19 cellular contexts compared by ENCODE assay signal in the genomic region with DNA sequence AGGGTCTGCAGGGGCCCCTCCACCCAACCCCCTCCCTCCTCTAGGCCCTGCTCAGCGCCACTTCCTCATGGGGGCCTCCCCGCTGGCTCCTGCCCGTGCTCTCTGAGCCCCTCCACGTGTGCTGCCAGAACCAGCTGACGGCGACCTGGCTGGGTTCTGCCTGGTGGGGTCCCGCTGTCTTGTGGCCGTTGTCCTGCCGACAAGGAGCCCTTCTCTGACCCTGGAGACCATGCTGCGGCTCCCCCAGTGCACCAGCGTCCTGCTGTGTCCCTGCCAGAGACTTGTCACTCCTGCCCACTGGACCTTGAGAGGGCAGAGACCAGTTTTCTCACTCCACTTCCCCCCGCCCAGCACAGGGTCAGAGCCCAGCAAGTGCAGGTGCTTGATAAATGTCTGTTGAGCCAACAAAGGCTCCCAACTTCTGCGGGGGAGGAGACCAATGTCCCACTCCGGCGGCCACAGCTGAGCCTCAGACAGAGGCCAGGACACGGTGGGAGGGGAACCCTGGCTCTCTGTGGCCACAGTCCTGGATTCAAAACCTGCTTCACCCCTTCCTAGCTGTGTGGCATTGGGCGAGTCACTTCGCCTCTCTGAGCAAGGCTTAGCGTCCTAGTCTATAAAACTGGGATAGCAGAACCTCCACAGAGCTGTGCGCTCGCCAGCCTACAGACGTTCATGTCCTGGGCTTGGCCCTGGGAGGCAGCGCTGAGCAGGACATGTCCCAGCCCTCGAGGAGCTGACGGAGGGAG. TPM values are rescaled to one million over a fixed set of nuclear protein-coding genes. Genes with fewer than 3 reads are reported as not detected.
DNase-seq lines count a peak whose midpoint lies in the region; ATAC-seq and TF ChIP-seq lines count a peak whose summit lies in the region.
"Had no signal": no experiment of that assay in that cellular context is flagged by ENCODE, and none has a peak within 500 bp of the region (broad histone marks: within the 10 kb centered on the region; RNA-seq: fewer than 3 reads in every experiment).

No MANE protein-coding gene starts in this region.

- H3K9me3 ChIP-seq in right atrium auricular region: no peaks in the 10 kb centered on the region
- H3K9me3 ChIP-seq in aorta (ENCODE audit: control insufficient read depth, low read length): no peaks in the 10 kb centered on the region
- H3K9me3 ChIP-seq in breast epithelium: no peaks in the 10 kb centered on the region
- H3K9me3 ChIP-seq: ascending aorta, colonic mucosa, HAP-1 had no signal

- intact Hi-C loops in left ventricle myocardium superior (cut with micrococcal nuclease) (no loop called here), aorta (cut with DNase I) (no loop called here), breast epithelium (cut with DNase I; ENCODE audit: low total_unique reads) (loop anchor here (10.0 kb wide), 1 partner anchor 179 kb away; the partner anchor contains the start of gene ADAMTSL2)

- no peak overlapping the region for H3K27ac ChIP-seq in right atrium auricular region
- no peak overlapping the region for H3K27ac ChIP-seq in aorta (ENCODE audit: low read depth in 1 of 2, low read length in 2 of 2)
- no peak overlapping the region for H3K27ac ChIP-seq in breast epithelium
- H3K27ac ChIP-seq: ascending aorta, colonic mucosa, RWPE1 had no signal

- H3K27me3 ChIP-seq in right atrium auricular region: no peaks in the 10 kb centered on the region
- H3K27me3 ChIP-seq in aorta (ENCODE audit: control insufficient read depth in 1 of 2, insufficient read depth in 2 of 2, low read length in 1 of 2): no peaks in the 10 kb centered on the region
- H3K27me3 ChIP-seq in breast epithelium: peaks cover 0 to 3% of the 10 kb centered on the region in 2 donors
- H3K27me3 ChIP-seq: ascending aorta, colonic mucosa had no signal

- H3K9me3 Mint-ChIP-seq in chondrocyte (ENCODE audit: low read depth): no peaks in the 10 kb centered on the region
- H3K9me3 Mint-ChIP-seq: CD4-positive, alpha-beta memory T cell; natural killer cell; T-helper 1 cell treated with Interleukin-12 subunit alpha and Interleukin-12 subunit beta and Interleukin-4 antibody, amounts not matched to agents 30 μg/mL and 1 μg/mL, for 36 hours had no signal

- H3K36me3 Mint-ChIP-seq in chondrocyte (ENCODE audit: low read depth): no peaks in the 10 kb centered on the region
- H3K36me3 Mint-ChIP-seq: CD4-positive, alpha-beta memory T cell; natural killer cell had no signal

- H3K4me3 ChIP-seq in right atrium auricular region (no peak overlapping the region), aorta (ENCODE audit: low read length in 2 of 2) (no peak overlapping the region), breast epithelium (no peak overlapping the region)
- H3K4me3 ChIP-seq: ascending aorta, colonic mucosa, HAP-1 had no signal

- H3K4me1 ChIP-seq in right atrium auricular region (peaks cover 0 to 28% of the 10 kb centered on the region in 2 donors), aorta (ENCODE audit: control insufficient read depth in 1 of 2, insufficient read depth in 2 of 2, low read length in 2 of 2) (no peaks in the 10 kb centered on the region), breast epithelium (no peaks in the 10 kb centered on the region)
- H3K4me1 ChIP-seq: ascending aorta, colonic mucosa, HAP-1 had no signal

- TF ChIP-seq POLR2A in breast epithelium (IDR thresholded peaks at IDR 0.05): no peak

- DNase-seq in left ventricle myocardium superior (peak; percentile 30), right atrium auricular region (ENCODE audit: low spot score) (no peak), chondrocyte (ENCODE audit: low spot score) (peak; percentile 78), myocyte (ENCODE audit: low read depth) (peak; percentile 36), aorta (peak; percentile 6 to 73), breast epithelium (ENCODE audit: low spot score in 2 of 2) (no peak), NCI-H748 (lab: John Stamatoyannopoulos, UW; ENCODE audit: unreplicated experiment) (no peak)
- DNase-seq in stimulated activated CD4-positive, alpha-beta T cell treated with anti-CD3 and anti-CD28 coated beads, Interleukin-12 subunit alpha, Interleukin-12 subunit beta, amount 100 ng/mL, for 4 hours: no peak
- DNase-seq: activated CD4-positive, CD25-positive, alpha-beta regulatory T cell treated with anti-CD3 and anti-CD28 coated beads, Interleukin-2, amount 50 U/mL, for 72 hours; activated gamma-delta T cell; CD4-positive, alpha-beta memory T cell; colonic mucosa; natural killer cell; NCI-H1436 treated with DMSO at 0.1 percent for 48 hours; NCI-H226 had no signal

- H3K4me1 Mint-ChIP-seq in chondrocyte (ENCODE audit: low read depth): peaks cover 44% of the 10 kb centered on the region
- H3K4me1 Mint-ChIP-seq: natural killer cell had no signal

- ATAC-seq in left ventricle myocardium superior: no peak
- ATAC-seq in aorta (ENCODE audit: low FRiP score): no peak
- ATAC-seq: natural killer cell had no signal

- 79 to 80% methylated on average over 25 of the region's 25 CpGs for WGBS in aorta, 2 donors

- no peak overlapping the region for H3K4me3 Mint-ChIP-seq in chondrocyte (ENCODE audit: unreplicated experiment)
- H3K4me3 Mint-ChIP-seq: CD4-positive, alpha-beta memory T cell; natural killer cell; T-helper 1 cell treated with Interleukin-12 subunit alpha and Interleukin-12 subunit beta and Interleukin-4 antibody, amounts not matched to agents 30 μg/mL and 1 μg/mL, for 36 hours had no signal

- H3K36me3 ChIP-seq in right atrium auricular region (no peaks in the 10 kb centered on the region), aorta (ENCODE audit: control insufficient read depth in 1 of 2, insufficient read depth in 2 of 2, low read length in 1 of 2) (no peaks in the 10 kb centered on the region), breast epithelium (no peaks in the 10 kb centered on the region)
- H3K36me3 ChIP-seq: ascending aorta, colonic mucosa, HAP-1 had no signal

- H3K27me3 Mint-ChIP-seq in chondrocyte (ENCODE audit: low read depth): no peaks in the 10 kb centered on the region

- H3K27ac Mint-ChIP-seq in chondrocyte (ENCODE audit: unreplicated experiment): no peak overlapping the region
- H3K27ac Mint-ChIP-seq: natural killer cell; T-helper 1 cell treated with Interleukin-12 subunit alpha and Interleukin-12 subunit beta and Interleukin-4 antibody, amounts not matched to agents 30 μg/mL and 1 μg/mL, for 36 hours had no signal

- TF ChIP-seq CTCF in right atrium auricular region (IDR thresholded peaks at IDR 0.05) (no peak), chondrocyte (IDR thresholded peaks at IDR 0.05) (no peak), breast epithelium (IDR thresholded peaks at IDR 0.05) (no peak)

RNA-seq across cellular contexts. Expression of gene SARDH, which starts 24.8 kb away (rescaled TPM):
- total RNA-seq in left ventricle myocardium superior (0.64 TPM), right atrium auricular region (under 1 TPM; 0.63 to 0.94 TPM), chondrocyte (0.74 to 1.2 TPM in 2 of 3 replicates, not detected in the other), myocyte (55.6 and 70.3 TPM in 2 replicates), aorta (1 to 10 TPM in 1 of 2 donors, under 1 TPM in 1; 0.84 to 3.0 TPM), breast epithelium (1 to 10 TPM in 2 of 3 donors, under 1 TPM in 1; 0.16 to 2.0 (median 1.0) TPM)
- 27.4 TPM for polyA plus RNA-seq in myocyte (2012)
- 1 to 10 TPM in 1 of 2 donors, not detected in 1; 2.0 TPM for polyA plus RNA-seq in aorta

Comparison
In these comparisons a context has a peak if more than half of its experiments do, and no peak if none do; other contexts are left out.
1. DNase-seq: peak in left ventricle myocardium superior (single experiment), chondrocyte (single experiment), myocyte (single experiment) and aorta (2 of 2); none in right atrium auricular region (single experiment), breast epithelium (0 of 2), stimulated activated CD4-positive, alpha-beta T cell treated with anti-CD3 and anti-CD28 coated beads, Interleukin-12 subunit alpha, Interleukin-12 subunit beta, amount 100 ng/mL, for 4 hours (single experiment) and NCI-H748 (single experiment).
2. RNA of gene SARDH, which starts 24.8 kb away (total RNA-seq): 55.6 to 70.3 TPM in myocyte; 0.84 to 3.0 TPM in aorta, 0.74 to 1.2 TPM in chondrocyte, 0.16 to 2.0 TPM in breast epithelium, 0.63 to 0.94 TPM in right atrium auricular region and 0.64 TPM in left ventricle myocardium superior (single experiment); every median in the first group is over 10 times any median in the second.